Comparison of ENCODE assay signal across 9 cellular contexts in the genomic region with DNA sequence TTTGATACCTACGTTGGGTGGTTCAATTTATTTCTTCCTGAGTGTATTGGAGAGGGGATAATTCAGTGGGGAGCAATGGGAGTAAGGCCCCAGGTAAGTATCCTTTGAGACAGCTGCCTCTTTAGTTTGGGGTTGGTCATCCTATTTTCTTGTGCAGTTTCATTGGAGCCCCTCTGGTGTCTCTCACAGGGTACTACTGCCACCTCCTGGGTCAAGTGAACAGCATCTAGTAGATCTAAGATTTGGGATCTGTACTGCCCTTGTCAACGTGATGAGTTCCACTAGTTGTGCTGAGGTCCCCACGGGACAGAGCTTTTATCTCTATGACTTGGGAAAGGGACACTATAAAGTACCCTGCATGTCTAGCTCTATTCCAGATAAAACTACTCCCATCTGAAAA.
A peak's percentile ranks its signal among the peaks of the same experiment; 100 is the strongest.
DNase-seq lines count a peak whose midpoint lies in the region; ATAC-seq and TF ChIP-seq lines count a peak whose summit lies in the region.
"Had no signal": no experiment of that assay in that cellular context is flagged by ENCODE, and none has a peak within 500 bp of the region (broad histone marks: within the 10 kb centered on the region; RNA-seq: fewer than 3 reads in every experiment).

No MANE protein-coding gene starts in this region.

- no peaks in the 10 kb centered on the region for H3K4me1 Mint-ChIP-seq in chondrocyte (ENCODE audit: low read depth)

- H3K27me3 ChIP-seq in lung (ENCODE audit: control insufficient read depth, insufficient read depth): peaks cover 4% of the 10 kb centered on the region

- no peaks in the 10 kb centered on the region for H3K9me3 ChIP-seq in lung (ENCODE audit: control insufficient read depth in 2 of 2, insufficient read depth in 1 of 2, low read length in 1 of 2)

- TF ChIP-seq CTCF in chondrocyte (IDR thresholded peaks at IDR 0.05) (peak; percentile 66), lung (IDR thresholded peaks at IDR 0.05; ENCODE audit: control extremely low read depth, extremely low read depth) (peak; percentile 23)

- H3K27ac ChIP-seq in lung (ENCODE audit: low read depth in 1 of 2, low read length in 1 of 2): no peak overlapping the region
- H3K27ac ChIP-seq: 22Rv1 had no signal

- no peak overlapping the region for H3K4me3 ChIP-seq in lung

- peak; percentile 65 for DNase-seq in DMS 273 (lab: John Stamatoyannopoulos, UW; ENCODE audit: unreplicated experiment)
- no peak for DNase-seq in DMS 273 treated with DMSO at 0.1 percent for 48 hours (lab: John Stamatoyannopoulos, UW)
- DNase-seq in SW480 (ENCODE audit: low spot score): peak; percentile 59
- DNase-seq in chondrocyte (ENCODE audit: low spot score): no peak
- DNase-seq in lung (ENCODE audit: low spot score): no peak
- DNase-seq in superior temporal gyrus (ENCODE audit: extremely low spot score): peak; percentile 18

- H3K27me3 Mint-ChIP-seq in chondrocyte (ENCODE audit: low read depth): no peaks in the 10 kb centered on the region

- peaks cover 14% of the 10 kb centered on the region for H3K9me3 Mint-ChIP-seq in chondrocyte (ENCODE audit: low read depth)

- no peak overlapping the region for H3K27ac Mint-ChIP-seq in chondrocyte (ENCODE audit: unreplicated experiment)

- ATAC-seq in GM19463 (IDR thresholded peaks at IDR 0.05; ENCODE audit: unreplicated experiment) (peak; percentile 98), HG03558 (IDR thresholded peaks at IDR 0.05; ENCODE audit: extremely low read depth, unreplicated experiment) (peak; percentile 62), lung (ENCODE audit: insufficient read depth, low FRiP score) (peak; percentile 27)

- no peaks in the 10 kb centered on the region for H3K36me3 Mint-ChIP-seq in chondrocyte (ENCODE audit: low read depth)

- H3K4me3 Mint-ChIP-seq in chondrocyte (ENCODE audit: unreplicated experiment): no peak overlapping the region

- WGBS in lung, 2 donors: 20 to 26% methylated on average over 3 of the region's 3 CpGs

- H3K4me1 ChIP-seq in lung (ENCODE audit: control insufficient read depth in 2 of 2, insufficient read depth in 2 of 2, low read length in 2 of 2): no peaks in the 10 kb centered on the region

- no peaks in the 10 kb centered on the region for H3K36me3 ChIP-seq in lung (ENCODE audit: control insufficient read depth in 2 of 2, insufficient read depth in 2 of 2, low read length in 2 of 2)

Comparison
In these comparisons a context has a peak if more than half of its experiments do, and no peak if none do; other contexts are left out.
1. DNase-seq: peak in DMS 273 (single experiment), SW480 (single experiment) and superior temporal gyrus (single experiment); none in DMS 273 treated with DMSO at 0.1 percent for 48 hours (single experiment), chondrocyte (single experiment) and lung (single experiment).
2. ATAC-seq: peak in every context shown above with its lines; median percentile 98 in GM19463; 62 in HG03558; 27 in lung.